ENCODE assay signal across 8 cellular contexts in the genomic region with DNA sequence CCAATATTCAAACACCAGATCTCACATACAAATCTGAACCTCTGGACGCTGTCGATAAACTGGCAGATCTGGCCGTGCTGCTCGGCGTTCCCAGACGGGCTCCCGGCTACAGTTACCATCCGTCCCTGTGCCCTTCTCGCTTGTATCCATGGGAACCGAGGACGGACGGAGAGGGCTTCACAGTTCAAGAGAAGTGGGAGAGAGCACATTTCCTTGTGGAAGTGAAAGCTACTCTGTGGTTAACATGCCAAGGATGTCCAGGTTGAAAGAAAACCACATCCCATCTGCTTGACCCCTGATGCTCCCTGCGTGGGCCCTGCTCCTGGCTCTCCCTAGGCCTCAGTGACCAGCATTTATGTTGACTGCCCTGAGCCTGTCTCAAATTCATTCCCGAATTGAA. TPM values are rescaled to one million over a fixed set of nuclear protein-coding genes. Genes with fewer than 3 reads are reported as not detected.
A peak's percentile ranks its signal among the peaks of the same experiment; 100 is the strongest.
DNase-seq lines count a peak whose midpoint lies in the region; ATAC-seq and TF ChIP-seq lines count a peak whose summit lies in the region.

No MANE protein-coding gene starts in this region.

- WGBS in endodermal cell (ENCODE audit: insufficient coverage in 1 of 2, insufficient read length in 1 of 2), 2 experiments, result 92 to 95% methylated on average over 14 of the region's 14 CpGs

- H3K9ac ChIP-seq in endodermal cell (ENCODE audit: extremely low read depth, low read length, poor library complexity, severe bottlenecking), result no peak overlapping the region

- ATAC-seq in foreskin keratinocyte (no peak), GM19351 (IDR thresholded peaks at IDR 0.05; ENCODE audit: unreplicated experiment) (no peak), GM19328 (IDR thresholded peaks at IDR 0.05; ENCODE audit: unreplicated experiment) (no peak)

- no peaks in the 10 kb centered on the region for H3K27me3 Mint-ChIP-seq in endodermal cell (ENCODE audit: insufficient read depth)

- H3K9me3 ChIP-seq in endodermal cell (ENCODE audit: control insufficient read depth, low read length), result no peaks in the 10 kb centered on the region
- no peaks in the 10 kb centered on the region for H3K9me3 ChIP-seq in neutrophil

- H3K36me3 ChIP-seq in endodermal cell (ENCODE audit: control insufficient read depth, insufficient read depth, low read length) (peaks cover 34% of the 10 kb centered on the region), neutrophil (peaks cover 67% of the 10 kb centered on the region)

- H3K4me3 ChIP-seq in endodermal cell (ENCODE audit: low read length) (no peak overlapping the region), neutrophil (ENCODE audit: low read depth in 1 of 2, low read length in 1 of 2) (no peak overlapping the region)

- H3K4me3 Mint-ChIP-seq in endodermal cell, result no peak overlapping the region

- DNase-seq in OCI-M1 (lab: John Stamatoyannopoulos, UW) (peak; percentile 26), endodermal cell (no peak), foreskin keratinocyte (no peak)
- no peak for DNase-seq in effector CD8-positive, alpha-beta T cell (lab: John Stamatoyannopoulos, UW)

- no peaks in the 10 kb centered on the region for H3K27me3 ChIP-seq in endodermal cell (ENCODE audit: control insufficient read depth, insufficient read depth, low read length, poor library complexity, severe bottlenecking)
- H3K27me3 ChIP-seq in neutrophil, result peaks cover 11% of the 10 kb centered on the region
- no peaks in the 10 kb centered on the region for H3K27me3 ChIP-seq in foreskin keratinocyte

- peak overlapping the region; percentile 72 for H3K27ac Mint-ChIP-seq in endodermal cell

- H3K9me3 Mint-ChIP-seq in endodermal cell, result no peaks in the 10 kb centered on the region

- H3K27ac ChIP-seq in C4-2B (peak overlapping the region; percentile 63), endodermal cell (ENCODE audit: low read depth, low read length) (no peak overlapping the region), neutrophil (peak overlapping the region; percentile 82), foreskin keratinocyte (no peak overlapping the region)

- peaks cover 41% of the 10 kb centered on the region for H3K36me3 Mint-ChIP-seq in endodermal cell (ENCODE audit: low read depth)

- peaks cover 9% of the 10 kb centered on the region for H3K4me1 Mint-ChIP-seq in endodermal cell

- H3K4me1 ChIP-seq in endodermal cell (ENCODE audit: control insufficient read depth, insufficient read depth, low read length) (no peaks in the 10 kb centered on the region), neutrophil (ENCODE audit: control insufficient read depth in 1 of 2, insufficient read depth in 1 of 2, low read depth in 1 of 2, low read length in 1 of 2) (peaks cover 32 to 35% of the 10 kb centered on the region in 2 experiments), foreskin keratinocyte (no peaks in the 10 kb centered on the region)

- TF ChIP-seq CTCF in C4-2B (conservative IDR thresholded peaks at IDR 0.05) (no peak), endodermal cell (conservative IDR thresholded peaks at IDR 0.05) (no peak), neutrophil (IDR thresholded peaks at IDR 0.05) (no peak), foreskin keratinocyte (conservative IDR thresholded peaks at IDR 0.05) (no peak)

RNA-seq across cellular contexts. Expression of a gene that starts 6.3 kb away (rescaled TPM):
- total RNA-seq in endodermal cell (100 to 1,000 TPM; 322 to 383 TPM), foreskin keratinocyte (80.8 and 88.5 TPM in 2 replicates)
- polyA plus RNA-seq in endodermal cell (2013, experiment 1 of 2), result 285 TPM
- polyA plus RNA-seq in endodermal cell (2013, experiment 2 of 2), result 272 TPM
- 69.8 and 78.7 TPM in 2 replicates for polyA plus RNA-seq in foreskin keratinocyte

RNA-seq across cellular contexts. Expression of a gene that starts 17.6 kb away (rescaled TPM):
- total RNA-seq in endodermal cell, result 100 to 1,000 TPM; 196 to 241 TPM
- polyA plus RNA-seq in endodermal cell (2013, experiment 1 of 2), result 307 TPM
- 281 TPM for polyA plus RNA-seq in endodermal cell (2013, experiment 2 of 2)
- total RNA-seq in foreskin keratinocyte, result 71.7 and 77.8 TPM in 2 replicates
- 106 and 107 TPM in 2 replicates for polyA plus RNA-seq in foreskin keratinocyte

RNA-seq across cellular contexts. Expression of a gene that starts 29.9 kb away (rescaled TPM):
- total RNA-seq in endodermal cell (1 to 10 TPM; 2.1 to 7.7 TPM), foreskin keratinocyte (2.1 and 2.2 TPM in 2 replicates)
- 2.2 TPM for polyA plus RNA-seq in endodermal cell (2013, experiment 1 of 2)
- polyA plus RNA-seq in endodermal cell (2013, experiment 2 of 2), result 3.3 TPM
- polyA plus RNA-seq in foreskin keratinocyte, result 1.4 and 2.0 TPM in 2 replicates

RNA-seq across cellular contexts. Expression of a gene that starts 33.2 kb away (rescaled TPM):
- total RNA-seq in endodermal cell (1 to 10 TPM; 4.7 to 8.0 TPM), foreskin keratinocyte (2.4 and 3.0 TPM in 2 replicates)
- 8.2 TPM for polyA plus RNA-seq in endodermal cell (2013, experiment 1 of 2)
- 8.7 TPM for polyA plus RNA-seq in endodermal cell (2013, experiment 2 of 2)
- 4.7 and 5.0 TPM in 2 replicates for polyA plus RNA-seq in foreskin keratinocyte

RNA-seq across cellular contexts. Expression of a gene that starts 37.0 kb away (rescaled TPM):
- total RNA-seq in endodermal cell (100 to 1,000 TPM; 115 TPM), foreskin keratinocyte (87.1 and 91.0 TPM in 2 replicates)
- polyA plus RNA-seq in endodermal cell (2013, experiment 1 of 2), result 82.8 TPM
- polyA plus RNA-seq in endodermal cell (2013, experiment 2 of 2), result 76.3 TPM
- polyA plus RNA-seq in foreskin keratinocyte, result 82.6 and 85.8 TPM in 2 replicates

Comparison
In these comparisons a context has a peak if more than half of its experiments do, and no peak if none do; other contexts are left out.
1. H3K27ac ChIP-seq: peak in C4-2B (single experiment) and neutrophil (single experiment); none in endodermal cell (single experiment) and foreskin keratinocyte (single experiment).